Comparison of ENCODE assay signal across 28 cellular contexts in genomic region chr1:44678626-44679025, GRCh38. TPM values are rescaled to one million over a fixed set of nuclear protein-coding genes. Genes with fewer than 3 reads are reported as not detected.
"Had no signal": no experiment of that assay in that cellular context is flagged by ENCODE, and none has a peak within 500 bp of the region (broad histone marks: within the 10 kb centered on the region; RNA-seq: fewer than 3 reads in every experiment).

No MANE protein-coding gene starts in this region.

- H3K27me3 ChIP-seq: ascending aorta, body of pancreas had no signal

- ATAC-seq: activated naive CD4-positive, alpha-beta T cell treated with anti-CD3 and anti-CD28 coated beads, Interleukin-2, amount 50 U/mL, for 72 hours; activated naive CD8-positive, alpha-beta T cell treated with anti-CD3 and anti-CD28 coated beads, Interleukin-2, amount 50 U/mL, for 24 hours; activated T-cell treated with anti-CD3 and anti-CD28 coated beads, Interleukin-2, amount 50 U/mL, for 4 hours; body of pancreas; PC-3; T-cell had no signal

- H3K9me3 ChIP-seq: ascending aorta, body of pancreas had no signal

- H3K27ac Mint-ChIP-seq: activated B cell treated with CpG ODN at 0.5 μM for 24 hours; activated CD4-positive, alpha-beta T cell treated with anti-CD3 and anti-CD28 coated beads, Interleukin-2, amount 10 ng/mL, durations not matched to agents 24 days and 14 days; activated naive CD4-positive, alpha-beta T cell treated with anti-CD3 and anti-CD28 coated beads, Interleukin-2, amount 50 U/mL, for 72 hours; activated naive CD8-positive, alpha-beta T cell treated with anti-CD3 and anti-CD28 coated beads, Interleukin-2, amount 50 U/mL, for 24 hours; T-cell had no signal

- H3K36me3 Mint-ChIP-seq: activated naive CD4-positive, alpha-beta T cell treated with anti-CD3 and anti-CD28 coated beads, Interleukin-2, amount 50 U/mL, for 72 hours; T-cell had no signal

- H3K4me3 Mint-ChIP-seq: activated B cell treated with CpG ODN at 0.5 μM for 24 hours; activated CD4-positive, alpha-beta T cell treated with anti-CD3 and anti-CD28 coated beads, Interleukin-2, amount 10 ng/mL, durations not matched to agents 24 days and 14 days; activated naive CD8-positive, alpha-beta T cell treated with anti-CD3 and anti-CD28 coated beads, Interleukin-2, amount 50 U/mL, for 24 hours; activated T-cell treated with anti-CD3 and anti-CD28 coated beads, Interleukin-2, amount 50 U/mL, for 4 hours; T-cell had no signal

- H3K27me3 Mint-ChIP-seq: activated B cell treated with CpG ODN at 0.5 μM for 24 hours; activated CD4-positive, alpha-beta T cell treated with anti-CD3 and anti-CD28 coated beads, Interleukin-2, amount 10 ng/mL, durations not matched to agents 24 days and 14 days; activated naive CD8-positive, alpha-beta T cell treated with anti-CD3 and anti-CD28 coated beads, Interleukin-2, amount 50 U/mL, for 24 hours; T-cell had no signal

- H3K36me3 ChIP-seq: ascending aorta had no signal

- H3K27ac ChIP-seq: ascending aorta, body of pancreas, SK-N-MC had no signal

- H3K9me3 Mint-ChIP-seq: activated B cell treated with CpG ODN at 0.5 μM for 24 hours; activated CD4-positive, alpha-beta T cell treated with anti-CD3 and anti-CD28 coated beads, Interleukin-2, amount 10 ng/mL, durations not matched to agents 24 days and 14 days; activated naive CD4-positive, alpha-beta T cell treated with anti-CD3 and anti-CD28 coated beads, Interleukin-2, amount 50 U/mL, for 72 hours; activated naive CD8-positive, alpha-beta T cell treated with anti-CD3 and anti-CD28 coated beads, Interleukin-2, amount 50 U/mL, for 24 hours; activated T-cell treated with anti-CD3 and anti-CD28 coated beads, Interleukin-2, amount 50 U/mL, for 4 hours; T-cell had no signal

- DNase-seq: activated B cell treated with CpG ODN at 0.5 μM for 24 hours; activated CD4-positive, alpha-beta T cell treated with anti-CD3 and anti-CD28 coated beads for 1 hour; activated CD4-positive, alpha-beta T cell treated with anti-CD3 and anti-CD28 coated beads, Interleukin-2, amount 10 ng/mL, durations not matched to agents 24 days and 14 days; activated CD4-positive, alpha-beta T cell treated with anti-CD3 and anti-CD28 coated beads, Interleukin-2, amount 50 U/mL, for 48 hours; activated effector memory CD4-positive, alpha-beta T cell treated with anti-CD3 and anti-CD28 coated beads, Interleukin-2, amount 50 U/mL, for 16 hours; activated naive CD4-positive, alpha-beta T cell treated with Interleukin-2 at 50 U/mL for 16 hours; activated naive CD8-positive, alpha-beta T cell treated with anti-CD3 and anti-CD28 coated beads, Interleukin-2, amount 50 U/mL, for 24 hours; activated T-cell treated with anti-CD3 and anti-CD28 coated beads, Interleukin-2, amount 50 U/mL, for 4 hours; amniotic stem cell; body of pancreas; KBM-7; NCI-H1092; NCI-H1417; NCI-H1694; NCI-H2029 treated with DMSO at 0.1 percent for 48 hours; NCI-H345; NCI-H510A; NCI-H69; PC-3; SIG-M5; T-cell; T-helper 2 cell; T1000 had no signal

- H3K4me3 ChIP-seq: ascending aorta, body of pancreas, SK-N-MC had no signal

RNA-seq across cellular contexts. Expression of gene ARMH1, which starts 4.1 kb away (rescaled TPM):
- total RNA-seq: ascending aorta, LHCN-M2 had no signal

RNA-seq across cellular contexts. Expression of gene RNU5D-1, which starts 52.3 kb away (rescaled TPM):
- total RNA-seq: activated B cell treated with CpG ODN at 0.5 μM for 24 hours; activated CD4-positive, alpha-beta T cell treated with anti-CD3 and anti-CD28 coated beads, Interleukin-2, amount 10 ng/mL, durations not matched to agents 24 days and 14 days; activated naive CD4-positive, alpha-beta T cell treated with anti-CD3 and anti-CD28 coated beads, Interleukin-2, amount 50 U/mL, for 72 hours; activated T-cell treated with anti-CD3 and anti-CD28 coated beads, Interleukin-2, amount 50 U/mL, for 4 hours; ascending aorta; body of pancreas; LHCN-M2; M059J; PC-3 had no signal
